ENCODE assay signal across 23 cellular contexts in genomic region chr7:49403844-49404243, GRCh38.
"Had no signal": no experiment of that assay in that cellular context is flagged by ENCODE, and none has a peak within 500 bp of the region (broad histone marks: within the 10 kb centered on the region; RNA-seq: fewer than 3 reads in every experiment).

No MANE protein-coding gene starts in this region.

- H3K27ac Mint-ChIP-seq: activated naive CD8-positive, alpha-beta T cell treated with anti-CD3 and anti-CD28 coated beads for 36 hours; effector memory CD8-positive, alpha-beta T cell; natural killer cell; stimulated activated naive CD8-positive, alpha-beta T cell treated with anti-CD3 and anti-CD28 coated beads, Interleukin-15, Interleukin-2, amounts not matched to agents 100 ng/mL and 50 ng/mL, for 24 hours; WTC11 had no signal

- H3K36me3 Mint-ChIP-seq: activated naive CD8-positive, alpha-beta T cell treated with anti-CD3 and anti-CD28 coated beads for 36 hours; natural killer cell had no signal

- DNase-seq: activated CD8-positive, alpha-beta memory T cell treated with anti-CD3 and anti-CD28 coated beads for 24 hours; activated CD8-positive, alpha-beta memory T cell treated with anti-CD3 and anti-CD28 coated beads, Interleukin-2, amount 50 U/mL, for 4 hours; activated naive CD4-positive, alpha-beta T cell treated with Interleukin-2 at 50 U/mL for 16 hours; activated naive CD8-positive, alpha-beta T cell treated with anti-CD3 and anti-CD28 coated beads for 36 hours; activated T-cell treated with anti-CD3 and anti-CD28 coated beads, Interleukin-2, amount 50 U/mL, for 4 hours; colonic mucosa; dorsolateral prefrontal cortex; effector memory CD8-positive, alpha-beta T cell; heart right ventricle; kidney; midbrain; natural killer cell; ovary; stimulated activated CD4-positive, alpha-beta T cell treated with anti-CD3 and anti-CD28 coated beads, Interleukin-12 subunit alpha, Interleukin-12 subunit beta, amount 100 ng/mL, for 4 hours; stimulated activated CD4-positive, alpha-beta T cell treated with anti-CD3 and anti-CD28 coated beads, Interleukin-4, amount 100 ng/mL, for 4 hours; T-helper 9 cell; tibial artery had no signal

- H3K9me3 Mint-ChIP-seq: activated T-cell treated with anti-CD3 and anti-CD28 coated beads, Interleukin-2, amount 50 U/mL, for 4 hours; stimulated activated naive CD8-positive, alpha-beta T cell treated with anti-CD3 and anti-CD28 coated beads, Interleukin-15, Interleukin-2, amounts not matched to agents 100 ng/mL and 50 ng/mL, for 24 hours had no signal

- H3K9me3 ChIP-seq: breast epithelium, colonic mucosa, heart right ventricle, ovary, prostate gland, right atrium auricular region, tibial artery had no signal

- H3K4me1 Mint-ChIP-seq: activated naive CD8-positive, alpha-beta T cell treated with anti-CD3 and anti-CD28 coated beads for 36 hours; natural killer cell had no signal

- ATAC-seq: activated T-cell treated with anti-CD3 and anti-CD28 coated beads, Interleukin-2, amount 50 U/mL, for 4 hours; effector memory CD8-positive, alpha-beta T cell; heart right ventricle; left lobe of liver; natural killer cell; WTC11 had no signal

- H3K4me3 Mint-ChIP-seq: activated naive CD8-positive, alpha-beta T cell treated with anti-CD3 and anti-CD28 coated beads for 36 hours; activated T-cell treated with anti-CD3 and anti-CD28 coated beads, Interleukin-2, amount 50 U/mL, for 4 hours; effector memory CD8-positive, alpha-beta T cell; natural killer cell; stimulated activated naive CD8-positive, alpha-beta T cell treated with anti-CD3 and anti-CD28 coated beads, Interleukin-15, Interleukin-2, amounts not matched to agents 100 ng/mL and 50 ng/mL, for 24 hours; WTC11 had no signal

- H3K4me1 ChIP-seq: breast epithelium, colonic mucosa, heart right ventricle, prostate gland, right atrium auricular region, tibial artery had no signal

- H3K4me3 ChIP-seq: breast epithelium, colonic mucosa, dorsolateral prefrontal cortex, heart right ventricle, ovary, prostate gland, right atrium auricular region, tibial artery had no signal

- H3K36me3 ChIP-seq: breast epithelium, colonic mucosa, heart right ventricle, ovary, prostate gland, right atrium auricular region, tibial artery had no signal

- H3K27me3 Mint-ChIP-seq: activated naive CD8-positive, alpha-beta T cell treated with anti-CD3 and anti-CD28 coated beads for 36 hours; effector memory CD8-positive, alpha-beta T cell; stimulated activated naive CD8-positive, alpha-beta T cell treated with anti-CD3 and anti-CD28 coated beads, Interleukin-15, Interleukin-2, amounts not matched to agents 100 ng/mL and 50 ng/mL, for 24 hours had no signal

- H3K27ac ChIP-seq: breast epithelium, colonic mucosa, dorsolateral prefrontal cortex, heart right ventricle, ovary, prostate gland, right atrium auricular region, tibial artery had no signal

- H3K27me3 ChIP-seq: breast epithelium, colonic mucosa, dorsolateral prefrontal cortex, heart right ventricle, ovary, right atrium auricular region, tibial artery had no signal
